Comparison of ENCODE assay signal across 9 cellular contexts in the genomic region with DNA sequence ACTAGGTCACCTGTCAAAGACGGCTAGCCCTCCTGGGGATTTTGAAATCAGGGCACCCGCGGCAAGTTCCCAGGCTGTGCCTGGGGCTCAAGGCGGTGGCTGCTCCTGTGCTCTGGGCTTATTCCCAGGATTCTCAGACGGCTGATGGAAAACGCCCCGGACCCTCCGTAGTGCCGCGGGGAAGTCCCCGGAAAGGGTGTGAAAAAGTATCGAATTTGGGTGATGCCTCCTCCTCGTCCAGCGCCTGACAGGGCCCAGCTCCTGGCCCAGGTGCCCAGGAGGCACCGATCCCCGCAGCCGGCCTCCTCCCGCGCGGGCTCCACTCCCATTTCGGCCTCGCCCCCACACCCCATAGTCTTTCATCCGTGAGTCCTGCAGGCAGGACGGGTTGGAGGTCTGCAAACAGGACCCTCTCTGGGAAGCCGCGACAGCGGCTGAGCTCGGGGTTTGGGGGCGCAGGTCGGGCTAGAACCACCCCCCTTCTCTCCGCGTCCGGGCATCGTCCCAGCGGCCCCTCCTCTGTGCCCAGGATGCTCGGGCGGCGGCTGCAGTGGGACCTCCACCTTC. TPM values are rescaled to one million over a fixed set of nuclear protein-coding genes. Genes with fewer than 3 reads are reported as not detected.
DNase-seq lines count a peak whose midpoint lies in the region; ATAC-seq and TF ChIP-seq lines count a peak whose summit lies in the region.
"Had no signal": no experiment of that assay in that cellular context is flagged by ENCODE, and none has a peak within 500 bp of the region (broad histone marks: within the 10 kb centered on the region; RNA-seq: fewer than 3 reads in every experiment).

No MANE protein-coding gene starts in this region.

- 9% methylated on average over 37 of the region's 38 CpGs for WGBS in hepatocyte (ENCODE audit: low lambda C conversion rate, missing lambda C conversion rate)
- 3 to 5% (median 4%) methylated on average over 34 to 38 of the region's 38 CpGs for WGBS in spleen, 5 donors

- H3K9me3 ChIP-seq in hepatocyte (ENCODE audit: low read depth), result no peaks in the 10 kb centered on the region
- no peaks in the 10 kb centered on the region for H3K9me3 ChIP-seq in spleen

- H4K20me1 ChIP-seq in hepatocyte (ENCODE audit: insufficient read depth, poor library complexity, severe bottlenecking), result no peaks in the 10 kb centered on the region

- no peaks in the 10 kb centered on the region for H3K9me2 ChIP-seq in hepatocyte (replicated peaks; ENCODE audit: insufficient read depth)

- H3K27me3 ChIP-seq in hepatocyte (peaks cover 64% of the 10 kb centered on the region), spleen (replicated peaks in 1 of 7) (peaks cover 11 to 88% (median 51%) of the 10 kb centered on the region in 7 donors)

- H3K27me3 Mint-ChIP-seq in T-helper 2 cell treated with Interferon-gamma antibody and Interleukin-4, amounts not matched to agents 5 μg/mL and 100 μg/mL, for 36 hours (ENCODE audit: low read depth), result peaks cover 52% of the 10 kb centered on the region
- peaks cover 37% of the 10 kb centered on the region for H3K27me3 Mint-ChIP-seq in activated B cell treated with CpG ODN at 0.5 μM for 24 hours

- H3K4me1 Mint-ChIP-seq in T-helper 2 cell treated with Interferon-gamma antibody and Interleukin-4, amounts not matched to agents 5 μg/mL and 100 μg/mL, for 36 hours (ENCODE audit: low read depth), result no peaks in the 10 kb centered on the region
- H3K4me1 Mint-ChIP-seq in activated B cell treated with CpG ODN at 0.5 μM for 24 hours, result peaks cover 14% of the 10 kb centered on the region

- no peaks in the 10 kb centered on the region for H3K79me2 ChIP-seq in hepatocyte

- CTCF ChIA-PET in activated B cell treated with CpG ODN at 0.5 μM for 24 hours (lab: Charles Lee), result no interaction called here

- H2AFZ ChIP-seq in hepatocyte, result peak overlapping the region; percentile 71

- no peak for DNase-seq in T-helper 2 cell treated with Interferon-gamma antibody and Interleukin-4, amounts not matched to agents 5 μg/mL and 100 μg/mL, for 36 hours (ENCODE audit: low spot score)
- DNase-seq in T-helper 2 cell (no peak), activated B cell treated with CpG ODN at 0.5 μM for 24 hours (no peak), hepatocyte (ENCODE audit: low spot score) (no peak), spleen (no peak), CD1c-positive myeloid dendritic cell (ENCODE audit: extremely low spot score) (no peak), dermis blood vessel endothelial cell (no peak), HUDEP-2 (lab: John Stamatoyannopoulos, UW; ENCODE audit: unreplicated experiment in 76 of 76) (no peak)

- TF ChIP-seq POLR2A in spleen (IDR thresholded peaks at IDR 0.05), result no peak

- no peak for TF ChIP-seq CTCF in activated B cell treated with CpG ODN at 0.5 μM for 24 hours (IDR thresholded peaks at IDR 0.05)
- TF ChIP-seq CTCF in hepatocyte (IDR thresholded peaks at IDR 0.05; ENCODE audit: poor library complexity), result no peak
- TF ChIP-seq CTCF in spleen (IDR thresholded peaks at IDR 0.05 in 8 of 11, conservative IDR thresholded peaks at IDR 0.05 in 3 of 11), result no peak

- peak overlapping the region; percentile 95 for H3K4me2 ChIP-seq in hepatocyte

- no peak overlapping the region for H3K4me3 ChIP-seq in hepatocyte
- H3K4me3 ChIP-seq in spleen, result peak overlapping the region in 6 of 8 donors; percentile 35 to 72 (median 46)

- peak overlapping the region; percentile 63 for H3K4me3 Mint-ChIP-seq in T-helper 2 cell treated with Interferon-gamma antibody and Interleukin-4, amounts not matched to agents 5 μg/mL and 100 μg/mL, for 36 hours
- H3K4me3 Mint-ChIP-seq in activated B cell treated with CpG ODN at 0.5 μM for 24 hours, result peak overlapping the region; percentile 49

- POLR2A ChIA-PET in activated B cell treated with CpG ODN at 0.5 μM for 24 hours (lab: Charles Lee), result no interaction called here

- intact Hi-C loops in activated B cell treated with CpG ODN at 0.5 μM for 24 hours (cut with micrococcal nuclease) (no loop called here), spleen (cut with DNase I; ENCODE audit: low total_unique reads) (no loop called here)

- H3K36me3 Mint-ChIP-seq in T-helper 2 cell treated with Interferon-gamma antibody and Interleukin-4, amounts not matched to agents 5 μg/mL and 100 μg/mL, for 36 hours (ENCODE audit: low read depth), result no peaks in the 10 kb centered on the region
- no peaks in the 10 kb centered on the region for H3K36me3 Mint-ChIP-seq in activated B cell treated with CpG ODN at 0.5 μM for 24 hours (ENCODE audit: low read depth)

- no peak overlapping the region for H3K27ac ChIP-seq in hepatocyte
- H3K27ac ChIP-seq in spleen, result no peak overlapping the region
- H3K27ac ChIP-seq: epithelial cell of prostate had no signal

- H3K4me1 ChIP-seq in hepatocyte (ENCODE audit: insufficient read depth) (peaks cover 5% of the 10 kb centered on the region), spleen (peaks cover 20 to 38% (median 28%) of the 10 kb centered on the region in 6 donors)

- ATAC-seq in activated B cell treated with CpG ODN at 0.5 μM for 24 hours (ENCODE audit: low read depth), result no peak

- H3K36me3 ChIP-seq in hepatocyte (replicated peaks; ENCODE audit: insufficient read depth, low read depth) (no peaks in the 10 kb centered on the region), spleen (no peaks in the 10 kb centered on the region)

- H3K9me3 Mint-ChIP-seq in T-helper 2 cell treated with Interferon-gamma antibody and Interleukin-4, amounts not matched to agents 5 μg/mL and 100 μg/mL, for 36 hours, result no peaks in the 10 kb centered on the region
- H3K9me3 Mint-ChIP-seq in activated B cell treated with CpG ODN at 0.5 μM for 24 hours, result no peaks in the 10 kb centered on the region

- H3K27ac Mint-ChIP-seq in T-helper 2 cell treated with Interferon-gamma antibody and Interleukin-4, amounts not matched to agents 5 μg/mL and 100 μg/mL, for 36 hours, result no peak overlapping the region
- H3K27ac Mint-ChIP-seq in activated B cell treated with CpG ODN at 0.5 μM for 24 hours, result no peak overlapping the region

RNA-seq across cellular contexts. Expression of gene NSG1, which starts 1.1 kb away (rescaled TPM):
- total RNA-seq in activated B cell treated with CpG ODN at 0.5 μM for 24 hours (not detected in 2 replicates), hepatocyte (30.2 and 36.9 TPM in 2 replicates), spleen (1 to 10 TPM in 6 of 7 donors, under 1 TPM in 1; 0.66 to 4.1 (median 1.9) TPM), dermis blood vessel endothelial cell (not detected in 2 replicates)
- polyA plus RNA-seq in hepatocyte (70.1 and 77.5 TPM in 2 replicates), spleen (under 1 TPM; 0.22 to 0.83 (median 0.26) TPM)
